In the genomic region with DNA sequence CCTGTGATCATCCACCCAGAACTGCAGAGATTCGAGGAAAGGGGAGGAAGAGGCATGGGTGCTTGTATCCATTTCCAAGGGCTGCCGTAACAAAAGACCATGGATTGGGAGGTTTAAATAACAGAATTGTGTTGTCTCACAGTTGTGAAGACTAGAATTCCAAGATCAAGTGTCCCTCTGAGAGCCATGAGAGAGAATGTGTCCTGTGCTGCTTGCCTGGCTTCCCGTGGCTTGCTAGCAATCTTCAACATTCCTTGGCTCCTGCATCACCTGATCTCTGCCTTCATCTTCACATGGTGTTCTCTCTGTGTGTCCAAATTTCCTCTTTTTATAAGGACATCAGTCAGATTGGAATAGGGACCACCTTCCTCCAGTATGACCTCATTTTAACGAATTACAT, we compare ENCODE assay signal across 25 cellular contexts.
DNase-seq lines count a peak whose midpoint lies in the region; ATAC-seq, FAIRE-seq and TF ChIP-seq lines count a peak whose summit lies in the region.
"Had no signal": no experiment of that assay in that cellular context is flagged by ENCODE, and none has a peak within 500 bp of the region (broad histone marks: within the 10 kb centered on the region; RNA-seq: fewer than 3 reads in every experiment).

No MANE protein-coding gene starts in this region.

- no peaks in the 10 kb centered on the region for H3K27me3 Mint-ChIP-seq in GM23338 (ENCODE audit: insufficient read depth, low read depth, poor library complexity)
- H3K27me3 Mint-ChIP-seq in Caco-2 (ENCODE audit: insufficient read depth, unreplicated experiment): peaks cover 3% of the 10 kb centered on the region
- H3K27me3 Mint-ChIP-seq: CD4-positive, alpha-beta T cell had no signal

- POLR2A ChIA-PET in H1 (lab: Charles Lee; ENCODE audit: partially characterized antibody) (no interaction called here), Caco-2 (lab: Charles Lee) (no interaction called here)

- CTCF ChIA-PET in H1 (lab: Charles Lee; ENCODE audit: partially characterized antibody): no interaction called here
- CTCF ChIA-PET in Caco-2 (lab: Charles Lee): interaction anchor here (1.5 kb wide), 1 partner anchor 92 kb away, joined by 6 read pairs; no protein-coding TSS in a partner anchor

- H2AFZ ChIP-seq in GM23338 (no peak overlapping the region), H1 (ENCODE audit: low read length) (no peak overlapping the region)
- H2AFZ ChIP-seq: GM23248 had no signal

- no TSS peak for BruUV-seq in Caco-2 (replicated peaks; lab: Mats Ljungman, UMichigan)

- no peak overlapping the region for H2BK5ac ChIP-seq in H1 (ENCODE audit: low read depth, low read length)

- H3K4me3 Mint-ChIP-seq in GM23338: no peak overlapping the region
- no peak overlapping the region for H3K4me3 Mint-ChIP-seq in Caco-2 (ENCODE audit: unreplicated experiment)
- H3K4me3 Mint-ChIP-seq: CD14-positive monocyte; CD4-positive, alpha-beta T cell; CD8-positive, alpha-beta memory T cell; HFFc6 had no signal

- no peak overlapping the region for H4K5ac ChIP-seq in H1 (ENCODE audit: insufficient read length, low read depth, low read length)

- H3K27ac Mint-ChIP-seq in GM23338: no peak overlapping the region
- no peak overlapping the region for H3K27ac Mint-ChIP-seq in Caco-2 (ENCODE audit: unreplicated experiment)
- H3K27ac Mint-ChIP-seq: CD14-positive monocyte; CD4-positive, alpha-beta T cell; HFFc6 had no signal

- peak; percentile 36; the same call in 2 of the 3 replicates for ATAC-seq in GM23338

- H3K9me3 ChIP-seq in WERI-Rb-1 (ENCODE audit: severe bottlenecking): no peaks in the 10 kb centered on the region
- no peaks in the 10 kb centered on the region for H3K9me3 ChIP-seq in H1 (ENCODE audit: insufficient read depth in 2 of 2, low read depth in 1 of 2, low read length in 1 of 2)
- H3K9me3 ChIP-seq in Caco-2: no peaks in the 10 kb centered on the region
- no peaks in the 10 kb centered on the region for H3K9me3 ChIP-seq in tibial artery
- H3K9me3 ChIP-seq: A549; BE2C; BLaER1 treated with 17β-estradiol and CSF1 and Interleukin-3, amounts not matched to agents 10 nM and 100 nM; HAP-1 had no signal

- H4K20me1 ChIP-seq in GM23338 (replicated peaks; ENCODE audit: insufficient read depth) (no peaks in the 10 kb centered on the region), H1 (replicated peaks in 1 of 2; ENCODE audit: control insufficient read depth in 1 of 2, insufficient read depth in 2 of 2, low read length in 2 of 2) (no peaks in the 10 kb centered on the region)
- H4K20me1 ChIP-seq: BLaER1 treated with 17β-estradiol and CSF1 and Interleukin-3, amounts not matched to agents 10 nM and 100 nM had no signal

- H3K27ac ChIP-seq in GM23338 (ENCODE audit: low read depth): no peak overlapping the region
- H3K27ac ChIP-seq in WERI-Rb-1: peak overlapping the region; percentile 35
- no peak overlapping the region for H3K27ac ChIP-seq in H1 (ENCODE audit: low read depth, low read length)
- H3K27ac ChIP-seq in tibial artery: no peak overlapping the region
- H3K27ac ChIP-seq: A549; BLaER1 treated with 17β-estradiol and CSF1 and Interleukin-3, amounts not matched to agents 10 nM and 100 nM; GM23248 had no signal

- H3K4me3 ChIP-seq in GM23338 (no peak overlapping the region), WERI-Rb-1 (ENCODE audit: low read depth, low read length) (no peak overlapping the region), H1 (ENCODE audit: extremely low read depth in 1 of 4, insufficient read depth in 2 of 4, low read depth in 3 of 4, low read length in 4 of 4) (no peak overlapping the region), Caco-2 (ENCODE audit: low read depth, low read length) (no peak overlapping the region), tibial artery (no peak overlapping the region)
- H3K4me3 ChIP-seq: A549; BLaER1 treated with 17β-estradiol and CSF1 and Interleukin-3, amounts not matched to agents 10 nM and 100 nM; GM23248; HAP-1 had no signal

- no peak overlapping the region for H3K56ac ChIP-seq in H1 (replicated peaks; ENCODE audit: insufficient read length, low read depth, low read length)

- H3K4ac ChIP-seq in H1 (replicated peaks; ENCODE audit: insufficient read length, low read depth, low read length): no peak overlapping the region

- no peak overlapping the region for H3K14ac ChIP-seq in H1 (ENCODE audit: insufficient read length)

- H2BK120ac ChIP-seq in H1 (replicated peaks; ENCODE audit: low read depth, low read length): no peak overlapping the region

- H3K4me2 ChIP-seq in GM23338 (no peak overlapping the region), H1 (ENCODE audit: insufficient read depth in 1 of 2, low read depth in 2 of 2, low read length in 2 of 2) (no peak overlapping the region)
- H3K4me2 ChIP-seq: A549; BLaER1 treated with 17β-estradiol and CSF1 and Interleukin-3, amounts not matched to agents 10 nM and 100 nM had no signal

- no peak overlapping the region for H3K23ac ChIP-seq in H1 (ENCODE audit: insufficient read length)

- intact Hi-C loops in Caco-2 (cut with micrococcal nuclease; ENCODE audit: unreplicated experiment): no loop called here
- intact Hi-C loops in tibial artery (cut with DNase I; ENCODE audit: low total_unique reads): no loop called here

- no peak for FAIRE-seq in H1 (lab: Jason Lieb, UNC)
- FAIRE-seq: A549, G401.6, GM12892, H54 had no signal

- TF ChIP-seq CTCF in GM23338 (conservative IDR thresholded peaks at IDR 0.05; ENCODE audit: low read depth in 2 of 2) (no peak), WERI-Rb-1 (IDR thresholded peaks at IDR 0.05; ENCODE audit: low read depth, low read length) (no peak), H1 (IDR thresholded peaks at IDR 0.05; ENCODE audit: control extremely low read depth in 1 of 3, insufficient read depth in 1 of 3, low read depth in 1 of 3, low read length in 3 of 3) (no peak), Caco-2 (IDR thresholded peaks at IDR 0.05; ENCODE audit: insufficient read depth in 1 of 2, low read depth in 1 of 2, low read length in 1 of 2, severe bottlenecking in 1 of 2, unreplicated experiment in 1 of 2) (no peak), tibial artery (IDR thresholded peaks at IDR 0.05) (no peak)

- no peaks in the 10 kb centered on the region for H3K9me2 ChIP-seq in GM23338 (ENCODE audit: insufficient read depth)

- TF ChIP-seq RAD21 in H1 (IDR thresholded peaks at IDR 0.05 in 1 of 2, conservative IDR thresholded peaks at IDR 0.05 in 1 of 2; ENCODE audit: low read depth in 2 of 2, low read length in 2 of 2): no peak

- H3K36me3 ChIP-seq in GM23338 (ENCODE audit: insufficient read depth): no peaks in the 10 kb centered on the region
- H3K36me3 ChIP-seq in WERI-Rb-1: no peaks in the 10 kb centered on the region
- H3K36me3 ChIP-seq in H1 (ENCODE audit: control insufficient read depth in 2 of 4, insufficient read depth in 4 of 4, low read length in 3 of 4): no peaks in the 10 kb centered on the region
- H3K36me3 ChIP-seq in Caco-2 (ENCODE audit: control insufficient read depth, insufficient read depth, low read length): no peaks in the 10 kb centered on the region
- H3K36me3 ChIP-seq in tibial artery: peaks cover 0 to 10% (median 4%) of the 10 kb centered on the region in 3 donors
- H3K36me3 ChIP-seq: BE2C; BLaER1 treated with 17β-estradiol and CSF1 and Interleukin-3, amounts not matched to agents 10 nM and 100 nM; HAP-1 had no signal

- no peak for TF ChIP-seq EP300 in H1 (IDR thresholded peaks at IDR 0.05; ENCODE audit: borderline replicate concordance in 1 of 2, low read depth in 2 of 2, low read length in 2 of 2)

- no peaks in the 10 kb centered on the region for H3F3A ChIP-seq in GM23338 (replicated peaks; ENCODE audit: low read depth)

- no peak for TF ChIP-seq POLR2A in H1 (IDR thresholded peaks at IDR 0.05; ENCODE audit: control extremely low read depth in 1 of 2, low read depth in 2 of 2, low read length in 2 of 2)

- no peak overlapping the region for H2BK15ac ChIP-seq in H1 (ENCODE audit: low read length)

- WGBS in H1 (ENCODE audit: extremely low coverage in 1 of 2, insufficient coverage in 1 of 2, insufficient read length in 1 of 2, insufficient replicate concordance in 2 of 2, low coverage in 1 of 2, low lambda C conversion rate in 2 of 2, missing lambda C conversion rate in 1 of 2), 2 experiments: 83% methylated on average over 4 of the region's 4 CpGs; no CpG with 5 or more reads in 1 of the 2 experiments

- no peak overlapping the region for H3K18ac ChIP-seq in H1 (ENCODE audit: extremely low read depth, low read length)

- H3K4me1 ChIP-seq in GM23338 (ENCODE audit: insufficient read depth) (peaks cover 10% of the 10 kb centered on the region), H1 (replicated peaks in 1 of 4; ENCODE audit: control insufficient read depth in 3 of 4, insufficient read depth in 4 of 4, low read length in 3 of 4) (peaks cover 0 to 2% (median 0%) of the 10 kb centered on the region in 4 experiments; a peak in 1 of 7 replicates), Caco-2 (no peaks in the 10 kb centered on the region), tibial artery (no peaks in the 10 kb centered on the region)
- H3K4me1 ChIP-seq: A549; BE2C; BLaER1 treated with 17β-estradiol and CSF1 and Interleukin-3, amounts not matched to agents 10 nM and 100 nM; HAP-1 had no signal

- H3K4me1 Mint-ChIP-seq in GM23338 (peaks cover 17% of the 10 kb centered on the region; the same call in 2 of the 3 replicates), Caco-2 (ENCODE audit: low read depth, unreplicated experiment) (no peaks in the 10 kb centered on the region)
- H3K4me1 Mint-ChIP-seq: CD14-positive monocyte; CD8-positive, alpha-beta memory T cell had no signal

- H3K23me2 ChIP-seq in H1 (ENCODE audit: low read depth, low read length): no peaks in the 10 kb centered on the region

- no peaks in the 10 kb centered on the region for H3K9me3 Mint-ChIP-seq in GM23338
- H3K9me3 Mint-ChIP-seq in Caco-2 (ENCODE audit: unreplicated experiment): no peaks in the 10 kb centered on the region
- H3K9me3 Mint-ChIP-seq: HFFc6 had no signal

- H3K79me2 ChIP-seq in GM23338 (replicated peaks; ENCODE audit: insufficient read depth) (no peaks in the 10 kb centered on the region), H1 (ENCODE audit: control insufficient read depth in 1 of 2, insufficient read depth in 2 of 2, low read length in 2 of 2) (no peaks in the 10 kb centered on the region)

- no peak overlapping the region for H2AK5ac ChIP-seq in H1 (ENCODE audit: low read depth, low read length)

- H2BK20ac ChIP-seq in H1 (ENCODE audit: low read length): no peak overlapping the region

- no peak overlapping the region for H2BK12ac ChIP-seq in H1 (ENCODE audit: low read depth, low read length)

- no peaks in the 10 kb centered on the region for H3K79me1 ChIP-seq in H1 (ENCODE audit: low read depth, low read length)

- no peak overlapping the region for H4K91ac ChIP-seq in H1 (replicated peaks; ENCODE audit: insufficient read length, low read length)

- H3K27me3 ChIP-seq in GM23338 (ENCODE audit: insufficient read depth) (no peaks in the 10 kb centered on the region), WERI-Rb-1 (ENCODE audit: insufficient read depth, low read depth, severe bottlenecking) (no peaks in the 10 kb centered on the region), H1 (replicated peaks in 1 of 4; ENCODE audit: control insufficient read depth in 3 of 4, extremely low read depth in 1 of 4, insufficient read depth in 3 of 4, low read length in 3 of 4) (no peaks in the 10 kb centered on the region), Caco-2 (replicated peaks; ENCODE audit: control insufficient read depth, insufficient read depth, low read length) (no peaks in the 10 kb centered on the region), tibial artery (no peaks in the 10 kb centered on the region)
- H3K27me3 ChIP-seq: BE2C; BLaER1 treated with 17β-estradiol and CSF1 and Interleukin-3, amounts not matched to agents 10 nM and 100 nM had no signal

- H4K8ac ChIP-seq in H1 (ENCODE audit: extremely low read depth, insufficient read depth, low read length): no peak overlapping the region

- no peak overlapping the region for H3K9ac ChIP-seq in H1 (replicated peaks in 1 of 4; ENCODE audit: extremely low read depth in 1 of 4, low read depth in 3 of 4, low read length in 3 of 4)
- H3K9ac ChIP-seq: BLaER1 treated with 17β-estradiol and CSF1 and Interleukin-3, amounts not matched to agents 10 nM and 100 nM; GM23248 had no signal

- peak; percentile 39 for DNase-seq in GM23338 (ENCODE audit: low spot score)
- DNase-seq in WERI-Rb-1: peak; percentile 19
- DNase-seq in H1 (ENCODE audit: low read depth in 1 of 2, low spot score in 2 of 2): no peak
- peak; percentile 6 for DNase-seq in kidney tubule cell (ENCODE audit: low spot score)
- DNase-seq in NCI-H146 treated with DMSO at 0.1 percent for 48 hours (lab: John Stamatoyannopoulos, UW; ENCODE audit: unreplicated experiment): no peak
- no peak for DNase-seq in Caco-2
- no peak for DNase-seq in dedifferentiated amniotic fluid mesenchymal stem cell (ENCODE audit: extremely low spot score)
- no peak for DNase-seq in tibial artery
- DNase-seq: 8988T; ACHN; AML-193; BE2C; Calu3; CD4-positive, alpha-beta T cell; CD8-positive, alpha-beta memory T cell; DND-41; GM23248; HFFc6 had no signal

- no peaks in the 10 kb centered on the region for H3K36me3 Mint-ChIP-seq in GM23338 (ENCODE audit: low read depth)
- H3K36me3 Mint-ChIP-seq in Caco-2 (ENCODE audit: insufficient read depth, unreplicated experiment): no peaks in the 10 kb centered on the region
- H3K36me3 Mint-ChIP-seq: CD14-positive monocyte had no signal

Comparison
In these comparisons a context has a peak if more than half of its experiments do, and no peak if none do; other contexts are left out.
1. DNase-seq: peak in GM23338 (single experiment), WERI-Rb-1 (single experiment) and kidney tubule cell (single experiment); none in H1 (0 of 2), NCI-H146 treated with DMSO at 0.1 percent for 48 hours (single experiment), Caco-2 (0 of 2), dedifferentiated amniotic fluid mesenchymal stem cell (single experiment) and tibial artery (0 of 2).